ENCODE assay signal across 11 cellular contexts in genomic region chr9:2024888-2025781, GRCh38. TPM values are rescaled to one million over a fixed set of nuclear protein-coding genes. Genes with fewer than 3 reads are reported as not detected.
DNase-seq lines count a peak whose midpoint lies in the region; ATAC-seq, FAIRE-seq and TF ChIP-seq lines count a peak whose summit lies in the region.
"Had no signal": no experiment of that assay in that cellular context is flagged by ENCODE, and none has a peak within 500 bp of the region (broad histone marks: within the 10 kb centered on the region; RNA-seq: fewer than 3 reads in every experiment).

No MANE protein-coding gene starts in this region.

- H3K27me3 Mint-ChIP-seq in GM23338 (ENCODE audit: insufficient read depth, low read depth, poor library complexity), result peaks cover 9% of the 10 kb centered on the region

- H3K9me2 ChIP-seq in GM23338 (ENCODE audit: insufficient read depth), result 0 out of 2 replicates have a peak, but pooled peaks cover 3% of the 10 kb centered on the region

- H3K27ac ChIP-seq in GM23338 (ENCODE audit: low read depth) (peak overlapping the region; percentile 18; the same call in 1 of the 2 replicates), small intestine (ENCODE audit: low read depth in 1 of 2, low read length in 1 of 2) (peak overlapping the region in 1 of 2 donors; percentile 60), mesendoderm (ENCODE audit: low read depth, low read length) (no peak overlapping the region)

- no peaks in the 10 kb centered on the region for H3F3A ChIP-seq in GM23338 (replicated peaks; ENCODE audit: low read depth)

- no peak for TF ChIP-seq CTCF in GM23338 (conservative IDR thresholded peaks at IDR 0.05; ENCODE audit: low read depth in 2 of 2)
- no peak for TF ChIP-seq CTCF in fibroblast of villous mesenchyme (IDR thresholded peaks at IDR 0.05; ENCODE audit: insufficient read depth, low read depth, low read length)

- no peak overlapping the region for H3K4me3 ChIP-seq in GM23338
- no peak overlapping the region for H3K4me3 ChIP-seq in fibroblast of villous mesenchyme (ENCODE audit: low read depth, low read length)
- H3K4me3 ChIP-seq in small intestine (ENCODE audit: low read depth in 1 of 2, low read length in 2 of 2), result no peak overlapping the region
- H3K4me3 ChIP-seq in mesendoderm (ENCODE audit: low read length), result no peak overlapping the region

- H3K4me3 Mint-ChIP-seq in GM23338, result 0 out of 3 replicates have a peak overlapping the region, but pooled peaks have one; percentile 8

- peaks cover 13% of the 10 kb centered on the region for H3K79me2 ChIP-seq in GM23338 (replicated peaks; ENCODE audit: insufficient read depth)
- H3K79me2 ChIP-seq in mesendoderm (ENCODE audit: control insufficient read depth, insufficient read depth, low read length), result no peaks in the 10 kb centered on the region

- H4K5ac ChIP-seq in mesendoderm (ENCODE audit: low read length), result no peak overlapping the region

- no peaks in the 10 kb centered on the region for H3K79me1 ChIP-seq in mesendoderm (ENCODE audit: low read length)

- no peak overlapping the region for H2BK120ac ChIP-seq in mesendoderm (ENCODE audit: low read depth, low read length)

- DNase-seq in GM23338 (ENCODE audit: low spot score) (peak; percentile 15), UCSD-AML1 (lab: John Stamatoyannopoulos, UW; ENCODE audit: unreplicated experiment) (peak; percentile 33), fibroblast of villous mesenchyme (ENCODE audit: low read depth) (peak; percentile 53), small intestine (peak; percentile 29), DMS153 treated with DMSO at 0.1 percent for 48 hours (lab: John Stamatoyannopoulos, UW; ENCODE audit: unreplicated experiment) (no peak), mesendoderm (no peak), DMS53 (lab: John Stamatoyannopoulos, UW) (no peak)
- no peak for DNase-seq in activated CD4-positive, CD25-positive, alpha-beta regulatory T cell (lab: John Stamatoyannopoulos, UW)
- DNase-seq: activated naive CD4-positive, alpha-beta T cell treated with anti-CD3 and anti-CD28 coated beads for 36 hours had no signal

- H3K27ac Mint-ChIP-seq in GM23338, result peak overlapping the region; percentile 53; the same call in 1 of the 2 replicates
- H3K27ac Mint-ChIP-seq: activated naive CD4-positive, alpha-beta T cell treated with anti-CD3 and anti-CD28 coated beads for 36 hours had no signal

- no peak overlapping the region for H3K18ac ChIP-seq in mesendoderm (ENCODE audit: low read length)

- H3K27me3 ChIP-seq in GM23338 (ENCODE audit: insufficient read depth) (peaks cover 13% of the 10 kb centered on the region), small intestine (ENCODE audit: control insufficient read depth in 2 of 2, insufficient read depth in 2 of 2, low read length in 2 of 2) (no peaks in the 10 kb centered on the region), mesendoderm (ENCODE audit: insufficient read depth, low read length, poor library complexity) (no peaks in the 10 kb centered on the region)

- H2BK15ac ChIP-seq in mesendoderm (replicated peaks; ENCODE audit: low read depth), result no peak overlapping the region

- no peak overlapping the region for H2AK5ac ChIP-seq in mesendoderm (ENCODE audit: low read length)

- no peaks in the 10 kb centered on the region for H3K36me3 ChIP-seq in GM23338 (ENCODE audit: insufficient read depth)
- H3K36me3 ChIP-seq in small intestine (ENCODE audit: control insufficient read depth in 2 of 2, insufficient read depth in 2 of 2, low read length in 2 of 2), result no peaks in the 10 kb centered on the region
- H3K36me3 ChIP-seq in mesendoderm (ENCODE audit: control insufficient read depth, insufficient read depth, low read length), result no peaks in the 10 kb centered on the region

- H3K36me3 Mint-ChIP-seq in GM23338 (ENCODE audit: low read depth), result no peaks in the 10 kb centered on the region

- no peak overlapping the region for H3K23ac ChIP-seq in mesendoderm (ENCODE audit: low read length)

- H3K9me3 ChIP-seq in small intestine (ENCODE audit: control insufficient read depth, low read depth), result no peaks in the 10 kb centered on the region

- H3K9me3 Mint-ChIP-seq in GM23338, result no peaks in the 10 kb centered on the region
- H3K9me3 Mint-ChIP-seq: activated naive CD4-positive, alpha-beta T cell treated with anti-CD3 and anti-CD28 coated beads for 36 hours had no signal

- peaks cover 43% of the 10 kb centered on the region for H3K4me1 Mint-ChIP-seq in GM23338

- WGBS in small intestine, 3 donors, result 63 to 83% (median 72%) methylated on average over 5 of the region's 5 CpGs
- WGBS in mesendoderm (ENCODE audit: extremely low coverage, insufficient coverage, low lambda C conversion rate), result no CpG with 5 or more reads among the region's 5 CpGs

- no peak overlapping the region for H3K56ac ChIP-seq in mesendoderm (ENCODE audit: low read length)

- no peak overlapping the region for H3K4ac ChIP-seq in mesendoderm (ENCODE audit: low read depth, low read length)

- peaks cover 47% of the 10 kb centered on the region for H3K4me1 ChIP-seq in GM23338 (ENCODE audit: insufficient read depth)
- peaks cover 0 to 34% of the 10 kb centered on the region in 2 donors for H3K4me1 ChIP-seq in small intestine (ENCODE audit: control insufficient read depth in 2 of 2, insufficient read depth in 1 of 2, low read depth in 1 of 2, low read length in 1 of 2)
- no peaks in the 10 kb centered on the region for H3K4me1 ChIP-seq in mesendoderm (ENCODE audit: control insufficient read depth, low read depth, low read length)

- peak; percentile 79 for ATAC-seq in GM23338
- ATAC-seq: HCT116 had no signal

- no peak for FAIRE-seq in small intestine (lab: Jason Lieb, UNC)
- FAIRE-seq: RCC 7860 had no signal

- H4K20me1 ChIP-seq in GM23338 (replicated peaks; ENCODE audit: insufficient read depth), result no peaks in the 10 kb centered on the region

- H3K9ac ChIP-seq in mesendoderm (ENCODE audit: low read length), result no peak overlapping the region

- H2BK5ac ChIP-seq in mesendoderm (ENCODE audit: low read length), result no peak overlapping the region

- H4K8ac ChIP-seq in mesendoderm (ENCODE audit: low read depth, low read length), result no peak overlapping the region

- H2AFZ ChIP-seq in GM23338, result no peak overlapping the region

- H3K4me2 ChIP-seq in GM23338, result peak overlapping the region; percentile 9; the same call in 1 of the 2 replicates
- H3K4me2 ChIP-seq in mesendoderm (ENCODE audit: low read length), result no peak overlapping the region

TF ChIP-seq in GM23338, 12 proteins besides CTCF, POLR2A, EP300 and RAD21 (continues in another document):
- TF ChIP-seq STAT1 (IDR thresholded peaks at IDR 0.05; ENCODE audit: unreplicated experiment) (no peak), POLR2AphosphoS5 (IDR thresholded peaks at IDR 0.05; ENCODE audit: low read depth) (no peak), CREB1 (CRISPR knock-in tag; IDR thresholded peaks at IDR 0.05; ENCODE audit: low read depth) (no peak), EZH2 (IDR thresholded peaks at IDR 0.05; ENCODE audit: low read depth, unreplicated experiment) (no peak)

RNA-seq across cellular contexts. Expression of gene SMARCA2, which starts 10.0 kb away (rescaled TPM):
- 21.9 and 22.9 TPM in 2 replicates for total RNA-seq in GM23338 (2014; rRNA removed; shearing (Covaris generic))
- polyA plus RNA-seq in GM23338 (2016; fragmentation: Nextera tagmentation; extraction: Ambion mirVana), result 18.4 and 21.7 TPM in 2 replicates
- 51.4 and 62.8 TPM in 2 replicates for total RNA-seq in fibroblast of villous mesenchyme
- polyA plus RNA-seq in small intestine, result 10 to 100 TPM; 28.2 to 36.3 (median 28.6) TPM
- 4.8 TPM for polyA plus RNA-seq in mesendoderm (2013, experiment 1 of 2)
- 5.1 TPM for polyA plus RNA-seq in mesendoderm (2013, experiment 2 of 2)

Comparison
In these comparisons a context has a peak if more than half of its experiments do, and no peak if none do; other contexts are left out.
1. DNase-seq: peak in GM23338 (single experiment), UCSD-AML1 (single experiment), fibroblast of villous mesenchyme (single experiment) and small intestine (single experiment); none in activated CD4-positive, CD25-positive, alpha-beta regulatory T cell (0 of 4), DMS153 treated with DMSO at 0.1 percent for 48 hours (single experiment), mesendoderm (single experiment) and DMS53 (single experiment).